4 cellular contexts compared by ENCODE assay signal in genomic region chr15:21451920-21452563, GRCh38. TPM values are rescaled to one million over a fixed set of nuclear protein-coding genes. Genes with fewer than 3 reads are reported as not detected.
"Had no signal": no experiment of that assay in that cellular context is flagged by ENCODE, and none has a peak within 500 bp of the region (broad histone marks: within the 10 kb centered on the region; RNA-seq: fewer than 3 reads in every experiment).

No MANE protein-coding gene starts in this region.

RNA-seq across cellular contexts. Expression of gene POTEB3, which starts 11.7 kb away (rescaled TPM):
- total RNA-seq: K562, M059J, SJSA1 had no signal
- polyA plus RNA-seq: IgD-negative memory B cell, K562 had no signal
